In genomic region chr16:4496305-4496704, GRCh38 we compare ENCODE assay signal across 14 cellular contexts. TPM values are rescaled to one million over a fixed set of nuclear protein-coding genes. Genes with fewer than 3 reads are reported as not detected.
DNase-seq lines count a peak whose midpoint lies in the region; ATAC-seq and TF ChIP-seq lines count a peak whose summit lies in the region.
"Had no signal": no experiment of that assay in that cellular context is flagged by ENCODE, and none has a peak within 500 bp of the region (broad histone marks: within the 10 kb centered on the region; RNA-seq: fewer than 3 reads in every experiment).

No MANE protein-coding gene starts in this region.

- H3K4me2 ChIP-seq in HCT116 (ENCODE audit: low read length), result peak overlapping the region; percentile 69
- H3K4me2 ChIP-seq: hepatocyte had no signal

- H3K79me2 ChIP-seq in HCT116 (ENCODE audit: insufficient read depth, low read length), result peaks cover 91% of the 10 kb centered on the region

- H3K4me3 ChIP-seq in AG10803 (ENCODE audit: low read length) (no peak overlapping the region), HCT116 (replicated peaks in 1 of 2; ENCODE audit: low read depth in 1 of 2, low read length in 2 of 2) (peak overlapping the region in 1 of 2 experiments; percentile 30; a peak in 2 of 4 replicates)
- H3K4me3 ChIP-seq: hepatocyte, sigmoid colon had no signal

- no peaks in the 10 kb centered on the region for H3K9me3 ChIP-seq in HCT116 (ENCODE audit: control insufficient read depth in 1 of 2, insufficient read depth in 1 of 2, low read depth in 1 of 2, low read length in 2 of 2)
- H3K9me3 ChIP-seq: sigmoid colon had no signal

- RAD21 ChIA-PET in HCT116 (lab: Charles Lee; ENCODE audit: low non-redundant PET in 1 of 2, low total read pairs in 2 of 2, uncharacterized antibody in 2 of 2, unreplicated experiment in 2 of 2), result no interaction called here

- CTCF ChIA-PET in HCT116 (lab: Charles Lee), result interaction anchor here (1.0 kb wide), 2 partner anchors 10 to 11 kb away, joined by 3 to 5 read pairs; no protein-coding TSS in a partner anchor

- no peaks in the 10 kb centered on the region for H3K27me3 ChIP-seq in HCT116 (ENCODE audit: insufficient read depth, low read length)
- H3K27me3 ChIP-seq: hepatocyte, sigmoid colon had no signal

- H3K4me1 ChIP-seq in HCT116 (ENCODE audit: control insufficient read depth in 1 of 2, insufficient read depth in 2 of 2, low read length in 2 of 2), result peaks cover 67 to 95% of the 10 kb centered on the region in 2 experiments

- ATAC-seq in HCT116 (peak; percentile 69), HG02981 (IDR thresholded peaks at IDR 0.05; ENCODE audit: unreplicated experiment) (no peak), GM18858 (IDR thresholded peaks at IDR 0.05; ENCODE audit: unreplicated experiment) (no peak)

- TF ChIP-seq POLR2A in HCT116 (IDR thresholded peaks at IDR 0.05; ENCODE audit: borderline replicate concordance, extremely low read depth, insufficient read depth, insufficient read length), result no peak

- no TSS peak for BruUV-seq in HCT116 (replicated peaks; lab: Mats Ljungman, UMichigan)

- no peak for TF ChIP-seq CTCF in AG10803 (conservative IDR thresholded peaks at IDR 0.05; ENCODE audit: low read length)
- TF ChIP-seq CTCF in HCT116 (IDR thresholded peaks at IDR 0.05 in 2 of 3, conservative IDR thresholded peaks at IDR 0.05 in 1 of 3; ENCODE audit: borderline replicate concordance in 1 of 3, insufficient read depth in 1 of 3, low read depth in 2 of 3, low read length in 2 of 3), result no peak

- H3K9ac ChIP-seq in HCT116 (ENCODE audit: low read length), result peak overlapping the region; percentile 51

- H3K9me2 ChIP-seq in HCT116 (ENCODE audit: insufficient read depth), result no peaks in the 10 kb centered on the region

- intact Hi-C loops in HCT116 (cut with micrococcal nuclease), result no loop called here

- peak overlapping the region; percentile 79 for H3K27ac ChIP-seq in HCT116 (ENCODE audit: low read depth, low read length)
- H3K27ac ChIP-seq: hepatocyte, sigmoid colon had no signal

- H3K36me3 ChIP-seq in HCT116 (ENCODE audit: control insufficient read depth in 1 of 2, insufficient read depth in 2 of 2, low read length in 2 of 2), result peaks cover 0 to 6% of the 10 kb centered on the region in 2 experiments; a peak in 2 of 4 replicates

- DNase-seq in AG10803 (ENCODE audit: low read depth) (peak; percentile 51), HCT116 (ENCODE audit: low read depth, low spot score) (peak; percentile 82), amniotic epithelial cell (ENCODE audit: low read depth) (peak; percentile 66), kidney tubule cell (ENCODE audit: low spot score) (peak; percentile 93), T-helper 9 cell (no peak), T1000 (lab: John Stamatoyannopoulos, UW) (no peak)
- DNase-seq: activated CD4-positive, alpha-beta T cell treated with anti-CD3 and anti-CD28 coated beads for 1 hour; activated naive CD8-positive, alpha-beta T cell treated with anti-CD3 and anti-CD28 coated beads, Interleukin-2, amount 10 ng/mL, durations not matched to agents 7 days and 5 days; NCI-H524; sigmoid colon had no signal

- H4K20me1 ChIP-seq in HCT116 (ENCODE audit: insufficient read depth), result peaks cover 4% of the 10 kb centered on the region; the same call in 1 of the 2 replicates

- no peak for TF ChIP-seq RAD21 in HCT116 (IDR thresholded peaks at IDR 0.05; ENCODE audit: low read depth)

- POLR2A ChIA-PET in HCT116 (lab: Charles Lee), result interaction anchor here (1.0 to 4.2 kb wide), 3 partner anchors 20 to 602 kb away, joined by 3 to 26 read pairs (median 3); partner anchors contain the start of genes HMOX2 and NMRAL1

- H2AFZ ChIP-seq in HCT116 (ENCODE audit: low read depth, low read length, poor library complexity, severe bottlenecking), result no peak overlapping the region
- H2AFZ ChIP-seq: hepatocyte had no signal

TF ChIP-seq in HCT116, 20 proteins besides CTCF, POLR2A, EP300 and RAD21:
- TF ChIP-seq CBX3 (IDR thresholded peaks at IDR 0.05; ENCODE audit: low read depth) (peak; percentile 53; the same call in 1 of the 2 replicates), SP1 (IDR thresholded peaks at IDR 0.05; ENCODE audit: low read depth) (peak; percentile 46; the same call in 1 of the 2 replicates), YY1 (IDR thresholded peaks at IDR 0.05; ENCODE audit: extremely low read depth, insufficient replicate concordance, low read depth, low read length) (no peak), EGR1 (IDR thresholded peaks at IDR 0.05; ENCODE audit: low read depth) (no peak), REST (IDR thresholded peaks at IDR 0.05; ENCODE audit: low read depth) (no peak), EZH2phosphoT487 (IDR thresholded peaks at IDR 0.05; ENCODE audit: borderline replicate concordance) (no peak), ZNF274 (IDR thresholded peaks at IDR 0.05; ENCODE audit: low read depth, low read length) (no peak), POLR2AphosphoS5 (IDR thresholded peaks at IDR 0.05; ENCODE audit: low read depth, low read length) (no peak), ELF1 (IDR thresholded peaks at IDR 0.05; ENCODE audit: borderline replicate concordance, low read depth) (no peak), TCF7L2 (IDR thresholded peaks at IDR 0.05; ENCODE audit: borderline replicate concordance, extremely low read depth, insufficient read depth, insufficient read length) (no peak), MAX (IDR thresholded peaks at IDR 0.05) (no peak), FOSL1 (IDR thresholded peaks at IDR 0.05; ENCODE audit: low read depth) (peak; percentile 53), ATF3 (IDR thresholded peaks at IDR 0.05) (no peak), SRF (IDR thresholded peaks at IDR 0.05; ENCODE audit: low read depth) (no peak), SIN3A (IDR thresholded peaks at IDR 0.05; ENCODE audit: low read depth) (no peak), JUND (IDR thresholded peaks at IDR 0.05) (peak; percentile 42; the same call in 1 of the 2 replicates), ZFX (IDR thresholded peaks at IDR 0.05) (no peak), EZH2 (IDR thresholded peaks at IDR 0.05) (no peak), CEBPB (IDR thresholded peaks at IDR 0.05; ENCODE audit: low read depth) (no peak), ZBTB33 (IDR thresholded peaks at IDR 0.05; ENCODE audit: extremely low read depth, insufficient replicate concordance, low read length) (no peak)

RNA-seq across cellular contexts. Expression of gene HMOX2, which starts 20.1 kb away (rescaled TPM):
- total RNA-seq in HCT116 (2021; ENCODE audit: unreplicated experiment), result 55.1 TPM
- 59.4 and 61.2 TPM in 2 replicates for polyA plus RNA-seq in HCT116 (2012)

RNA-seq across cellular contexts. Expression of gene NMRAL1, which starts 21.9 kb away (rescaled TPM):
- total RNA-seq in HCT116 (2021; ENCODE audit: unreplicated experiment), result 76.7 TPM
- 66.3 and 79.9 TPM in 2 replicates for polyA plus RNA-seq in HCT116 (2012)

RNA-seq across cellular contexts. Expression of gene CDIP1, which starts 42.3 kb away (rescaled TPM):
- 7.2 TPM for total RNA-seq in HCT116 (2021; ENCODE audit: unreplicated experiment)
- 6.9 and 7.9 TPM in 2 replicates for polyA plus RNA-seq in HCT116 (2012)

RNA-seq across cellular contexts. Expression of gene C16orf96, which starts 59.8 kb away (rescaled TPM):
- 0.10 TPM for total RNA-seq in HCT116 (2021; ENCODE audit: unreplicated experiment)
- 0.04 TPM in 1 of 2 replicates, not detected in the other for polyA plus RNA-seq in HCT116 (2012)
- total RNA-seq: ureter had no signal
- polyA plus RNA-seq: hepatocyte had no signal

Comparison
In these comparisons a context has a peak if more than half of its experiments do, and no peak if none do; other contexts are left out.
1. DNase-seq: peak in AG10803 (single experiment), HCT116 (single experiment), amniotic epithelial cell (single experiment) and kidney tubule cell (single experiment); none in T-helper 9 cell (single experiment) and T1000 (single experiment).